In the genomic region with DNA sequence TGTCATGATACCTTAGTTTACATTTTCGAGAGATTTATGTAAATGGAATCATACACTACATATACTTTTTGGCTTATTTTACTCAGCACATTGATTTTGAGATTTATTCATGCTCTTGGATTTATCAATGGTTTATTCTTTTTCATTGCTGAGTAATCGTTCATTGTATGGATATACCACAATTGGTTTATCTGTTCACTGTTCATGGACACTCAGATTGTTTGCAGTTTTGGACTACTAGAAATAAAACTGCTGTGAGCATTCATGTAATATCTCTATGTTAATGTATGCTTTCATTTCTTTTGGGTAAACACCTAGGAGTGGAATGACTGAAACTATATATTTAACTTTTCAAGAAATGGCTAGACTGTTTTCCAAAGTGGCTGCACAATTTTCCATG, we compare ENCODE assay signal across 3 cellular contexts.
"Had no signal": no experiment of that assay in that cellular context is flagged by ENCODE, and none has a peak within 500 bp of the region (broad histone marks: within the 10 kb centered on the region; RNA-seq: fewer than 3 reads in every experiment).

No MANE protein-coding gene starts in this region.

- H3K4me3 ChIP-seq: GM12878 had no signal

- ATAC-seq: GM12878 had no signal

- DNase-seq: GDM1, GF-D8 had no signal
